ENCODE assay signal across 8 cellular contexts in the genomic region with DNA sequence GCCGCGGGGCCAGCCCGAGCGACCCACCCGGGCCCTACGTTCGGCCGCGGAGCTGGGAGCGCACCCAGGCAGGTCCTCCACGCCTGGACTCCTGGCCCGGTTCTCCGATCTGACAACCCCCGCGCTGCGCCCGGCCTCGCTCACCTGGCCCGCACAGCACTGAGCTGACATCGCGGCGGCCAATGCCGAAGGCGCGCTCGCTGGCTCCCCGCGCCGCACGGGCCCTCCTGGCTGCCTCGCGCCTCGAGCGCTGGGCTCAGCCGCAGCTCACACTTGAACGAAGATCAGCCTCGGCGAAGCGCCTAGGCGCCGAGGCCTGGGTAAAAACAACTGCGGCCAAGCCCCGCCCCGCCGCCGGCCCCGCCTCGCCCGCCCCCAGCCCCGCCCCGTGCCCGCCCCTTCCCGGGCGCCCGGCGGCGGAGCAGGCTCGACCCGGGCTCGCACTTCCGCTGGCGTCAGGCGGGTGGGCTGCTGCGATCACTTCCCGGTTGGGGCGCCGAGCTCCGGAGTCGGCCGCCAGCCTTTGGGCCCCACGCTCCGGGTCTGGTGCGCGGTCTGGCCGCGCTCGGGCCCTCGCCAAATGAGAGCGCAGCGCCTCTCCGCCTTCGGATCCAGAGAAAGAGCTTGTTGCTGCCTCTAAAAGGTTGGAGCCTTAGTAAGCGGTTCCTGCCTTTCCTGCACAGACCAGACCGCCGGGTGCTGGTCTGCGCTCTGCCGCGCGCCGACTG. TPM values are rescaled to one million over a fixed set of nuclear protein-coding genes. Genes with fewer than 3 reads are reported as not detected.
DNase-seq lines count a peak whose midpoint lies in the region; ATAC-seq and TF ChIP-seq lines count a peak whose summit lies in the region.

A gene (minus strand): TSS at position 297 of the 728 bp plus-strand sequence. CDS start 126 bp downstream, at position 171.

- TF ChIP-seq CTCF in SK-N-SH (IDR thresholded peaks at IDR 0.05) = no peak
- TF ChIP-seq CTCF in osteoblast (IDR thresholded peaks at IDR 0.05; ENCODE audit: extremely low read depth, low read depth, low read length) = no peak

- WGBS in SK-N-SH (ENCODE audit: low lambda C conversion rate) = 0% methylated on average over 19 of the region's 90 CpGs

- H3K4me2 ChIP-seq in SK-N-SH (peak within 1 kb of the TSS; percentile 99), osteoblast (ENCODE audit: insufficient read depth, low read length) (peak within 1 kb of the TSS; percentile 96)

- peak; percentile 85 for ATAC-seq in GM19455 (IDR thresholded peaks at IDR 0.05; ENCODE audit: unreplicated experiment)

- H3K79me2 ChIP-seq in SK-N-SH (ENCODE audit: insufficient read depth) (peaks cover 41% of the 10 kb centered on the region), osteoblast (ENCODE audit: insufficient read depth, low read length) (peaks cover 49% of the 10 kb centered on the region)

- no peaks in the 10 kb centered on the region for H3K9me2 ChIP-seq in SK-N-SH

- H3K27me3 ChIP-seq in SK-N-SH (ENCODE audit: insufficient read depth) (no peaks in the 10 kb centered on the region), osteoblast (ENCODE audit: insufficient read depth, low read length) (no peaks in the 10 kb centered on the region)

- H3K36me3 ChIP-seq in SK-N-SH (replicated peaks in 1 of 2; ENCODE audit: control insufficient read depth in 1 of 2, insufficient read depth in 2 of 2, low read length in 1 of 2) (no peaks in the 10 kb centered on the region), osteoblast (ENCODE audit: insufficient read depth, low read length) (no peaks in the 10 kb centered on the region)

- H2AFZ ChIP-seq in SK-N-SH (ENCODE audit: low read depth) = peak within 1 kb of the TSS; percentile 90
- peak within 1 kb of the TSS; percentile 95 for H2AFZ ChIP-seq in osteoblast (ENCODE audit: low read length)

- peak within 1 kb of the TSS; percentile 97 for H3K27ac Mint-ChIP-seq in activated naive CD4-positive, alpha-beta T cell treated with anti-CD3 and anti-CD28 coated beads, Interleukin-2, amount 10 ng/mL, durations not matched to agents 7 days and 5 days

- no peak for TF ChIP-seq RAD21 in SK-N-SH (IDR thresholded peaks at IDR 0.05; ENCODE audit: low read length)

- H3K27me3 Mint-ChIP-seq in activated naive CD4-positive, alpha-beta T cell treated with anti-CD3 and anti-CD28 coated beads, Interleukin-2, amount 10 ng/mL, durations not matched to agents 7 days and 5 days = peaks cover 3% of the 10 kb centered on the region

- no peaks in the 10 kb centered on the region for H3K9me3 Mint-ChIP-seq in activated naive CD4-positive, alpha-beta T cell treated with anti-CD3 and anti-CD28 coated beads, Interleukin-2, amount 10 ng/mL, durations not matched to agents 7 days and 5 days

- H3F3A ChIP-seq in SK-N-SH (replicated peaks; ENCODE audit: insufficient read depth) = peaks cover 13% of the 10 kb centered on the region

- CTCF ChIA-PET in SK-N-SH (lab: Yijun Ruan, JAX) = interaction anchor here (0.6 to 5.8 kb wide), 7 partner anchors 15 to 164 kb away, joined by 3 to 32 read pairs (median 3); no protein-coding TSS in a partner anchor
- CTCF ChIA-PET in activated naive CD4-positive, alpha-beta T cell treated with anti-CD3 and anti-CD28 coated beads, Interleukin-2, amount 10 ng/mL, durations not matched to agents 7 days and 5 days (lab: Charles Lee) = interaction anchor here (0.8 to 2.9 kb wide), 6 partner anchors 11 to 120 kb away, joined by 3 to 18 read pairs (median 4); no protein-coding TSS in a partner anchor

- H3K9me3 ChIP-seq in SK-N-SH (no peaks in the 10 kb centered on the region), osteoblast (ENCODE audit: low read depth, low read length) (no peaks in the 10 kb centered on the region)

- no peak for TF ChIP-seq EP300 in SK-N-SH (IDR thresholded peaks at IDR 0.05; ENCODE audit: borderline replicate concordance in 1 of 2, low read depth in 1 of 2, low read length in 1 of 2)

- peaks cover 52% of the 10 kb centered on the region for H3K36me3 Mint-ChIP-seq in activated naive CD4-positive, alpha-beta T cell treated with anti-CD3 and anti-CD28 coated beads, Interleukin-2, amount 10 ng/mL, durations not matched to agents 7 days and 5 days

- H3K4me3 ChIP-seq in SK-N-SH (ENCODE audit: low read depth in 2 of 2, low read length in 1 of 2) (peak within 1 kb of the TSS; percentile 79 to 94), osteoblast (ENCODE audit: insufficient read depth, low read length) (peak within 1 kb of the TSS; percentile 92)

- peaks cover 47% of the 10 kb centered on the region for H3K4me1 Mint-ChIP-seq in activated naive CD4-positive, alpha-beta T cell treated with anti-CD3 and anti-CD28 coated beads, Interleukin-2, amount 10 ng/mL, durations not matched to agents 7 days and 5 days

- H4K20me1 ChIP-seq in SK-N-SH (ENCODE audit: insufficient read depth) (no peaks in the 10 kb centered on the region), osteoblast (ENCODE audit: insufficient read depth, low read length) (no peaks in the 10 kb centered on the region)

- POLR2A ChIA-PET in SK-N-SH (lab: Yijun Ruan, JAX) = interaction anchor here (0.5 to 2.5 kb wide), 8 partner anchors 11 to 164 kb away, joined by 3 to 11 read pairs (median 4); no protein-coding TSS in a partner anchor

- peak within 1 kb of the TSS; percentile 91 for H3K9ac ChIP-seq in SK-N-SH

- H3K4me3 Mint-ChIP-seq in activated naive CD4-positive, alpha-beta T cell treated with anti-CD3 and anti-CD28 coated beads, Interleukin-2, amount 10 ng/mL, durations not matched to agents 7 days and 5 days = peak within 1 kb of the TSS; percentile 92

- DNase-seq in COLO829 (ENCODE audit: low spot score) (peak; percentile 51), HK-2 (ENCODE audit: unreplicated experiment) (peak; percentile 80), SK-N-SH (peak; percentile 97), glomerular endothelial cell (ENCODE audit: extremely low read depth, low read depth, low spot score) (no peak), osteoblast (ENCODE audit: insufficient read length, low spot score, missing footprints) (peak; percentile 97)
- DNase-seq in activated naive CD4-positive, alpha-beta T cell treated with anti-CD3 and anti-CD28 coated beads, Interleukin-2, amount 10 ng/mL, durations not matched to agents 7 days and 5 days = peak; percentile 90

- H3K4me1 ChIP-seq in SK-N-SH (ENCODE audit: control insufficient read depth in 1 of 2, insufficient read depth in 2 of 2, low read depth in 1 of 2, low read length in 1 of 2) (peaks cover 11 to 12% of the 10 kb centered on the region in 2 experiments), osteoblast (ENCODE audit: insufficient read depth, low read length) (peaks cover 22% of the 10 kb centered on the region)

- H3K27ac ChIP-seq in SK-N-SH (ENCODE audit: low read depth in 2 of 2, low read length in 1 of 2) (peak within 1 kb of the TSS; percentile 84 to 90), osteoblast (ENCODE audit: low read depth, low read length) (peak within 1 kb of the TSS; percentile 92), temporal lobe (ENCODE audit: low read depth, low read length) (peak within 1 kb of the TSS; percentile 97)

TF ChIP-seq in SK-N-SH, 30 proteins besides CTCF, POLR2A, EP300 and RAD21 (continues in another document):
- TF ChIP-seq GABPA (IDR thresholded peaks at IDR 0.05; ENCODE audit: low read depth) (peak; percentile 72), YY1 (IDR thresholded peaks at IDR 0.05; ENCODE audit: low read depth) (no peak), EZH2phosphoT487 (IDR thresholded peaks at IDR 0.05; ENCODE audit: borderline replicate concordance, low read depth) (no peak), NRF1 (IDR thresholded peaks at IDR 0.05; ENCODE audit: low read depth, low read length) (no peak), NFIC (IDR thresholded peaks at IDR 0.05; ENCODE audit: borderline replicate concordance) (no peak), POLR2AphosphoS5 (IDR thresholded peaks at IDR 0.05; ENCODE audit: low read depth, low read length) (peak; percentile 87), JUND (IDR thresholded peaks at IDR 0.05) (no peak), FOSL2 (IDR thresholded peaks at IDR 0.05; ENCODE audit: borderline replicate concordance, low read depth) (no peak), MEF2A (IDR thresholded peaks at IDR 0.05; ENCODE audit: borderline replicate concordance, low read depth) (no peak), GATA2 (CRISPR knock-in tag; IDR thresholded peaks at IDR 0.05) (no peak), SMC3 (IDR thresholded peaks at IDR 0.05; ENCODE audit: low read depth, low read length) (peak; percentile 10; the same call in 1 of the 2 replicates), FOXJ3 (CRISPR knock-in tag; IDR thresholded peaks at IDR 0.05) (no peak), CHD2 (IDR thresholded peaks at IDR 0.05; ENCODE audit: low read length, partially characterized antibody) (peak; percentile 6)
- TF ChIP-seq, protein P1, sequence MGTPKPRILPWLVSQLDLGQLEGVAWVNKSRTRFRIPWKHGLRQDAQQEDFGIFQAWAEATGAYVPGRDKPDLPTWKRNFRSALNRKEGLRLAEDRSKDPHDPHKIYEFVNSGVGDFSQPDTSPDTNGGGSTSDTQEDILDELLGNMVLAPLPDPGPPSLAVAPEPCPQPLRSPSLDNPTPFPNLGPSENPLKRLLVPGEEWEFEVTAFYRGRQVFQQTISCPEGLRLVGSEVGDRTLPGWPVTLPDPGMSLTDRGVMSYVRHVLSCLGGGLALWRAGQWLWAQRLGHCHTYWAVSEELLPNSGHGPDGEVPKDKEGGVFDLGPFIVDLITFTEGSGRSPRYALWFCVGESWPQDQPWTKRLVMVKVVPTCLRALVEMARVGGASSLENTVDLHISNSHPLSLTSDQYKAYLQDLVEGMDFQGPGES (IDR thresholded peaks at IDR 0.05; ENCODE audit: low read depth, low read length) = no peak
- TF ChIP-seq, protein P2, sequence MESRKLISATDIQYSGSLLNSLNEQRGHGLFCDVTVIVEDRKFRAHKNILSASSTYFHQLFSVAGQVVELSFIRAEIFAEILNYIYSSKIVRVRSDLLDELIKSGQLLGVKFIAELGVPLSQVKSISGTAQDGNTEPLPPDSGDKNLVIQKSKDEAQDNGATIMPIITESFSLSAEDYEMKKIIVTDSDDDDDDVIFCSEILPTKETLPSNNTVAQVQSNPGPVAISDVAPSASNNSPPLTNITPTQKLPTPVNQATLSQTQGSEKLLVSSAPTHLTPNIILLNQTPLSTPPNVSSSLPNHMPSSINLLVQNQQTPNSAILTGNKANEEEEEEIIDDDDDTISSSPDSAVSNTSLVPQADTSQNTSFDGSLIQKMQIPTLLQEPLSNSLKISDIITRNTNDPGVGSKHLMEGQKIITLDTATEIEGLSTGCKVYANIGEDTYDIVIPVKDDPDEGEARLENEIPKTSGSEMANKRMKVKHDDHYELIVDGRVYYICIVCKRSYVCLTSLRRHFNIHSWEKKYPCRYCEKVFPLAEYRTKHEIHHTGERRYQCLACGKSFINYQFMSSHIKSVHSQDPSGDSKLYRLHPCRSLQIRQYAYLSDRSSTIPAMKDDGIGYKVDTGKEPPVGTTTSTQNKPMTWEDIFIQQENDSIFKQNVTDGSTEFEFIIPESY (IDR thresholded peaks at IDR 0.05; ENCODE audit: borderline replicate concordance, low read depth) = no peak

RNA-seq across cellular contexts. Expression of the gene that starts here (rescaled TPM):
- 4.5 and 7.4 TPM in 2 replicates for polyA plus RNA-seq in SK-N-SH (2012; rRNA removed)
- polyA plus RNA-seq in SK-N-SH (2012; cell fraction: cytosol; rRNA removed) = 5.4 and 6.0 TPM in 2 replicates
- polyA plus RNA-seq in SK-N-SH (2012; cell fraction: nucleus; rRNA removed) = 2.5 and 4.7 TPM in 2 replicates
- 11.3 and 13.5 TPM in 2 replicates for total RNA-seq in glomerular endothelial cell
- 94.3 and 96.3 TPM in 2 replicates for total RNA-seq in osteoblast
- 45.2 TPM for total RNA-seq in temporal lobe
